8 cellular contexts compared by ENCODE assay signal in genomic region chr17:30323895-30324319, GRCh38.
DNase-seq lines count a peak whose midpoint lies in the region; ATAC-seq and TF ChIP-seq lines count a peak whose summit lies in the region.

No MANE protein-coding gene starts in this region.

- H3K27ac ChIP-seq in DND-41 (ENCODE audit: low read length) = no peak overlapping the region

- H3K9ac ChIP-seq in DND-41 (ENCODE audit: low read depth, low read length) = no peak overlapping the region

- peaks cover 20% of the 10 kb centered on the region for H3K4me1 ChIP-seq in DND-41 (ENCODE audit: insufficient read depth, low read length)

- no peak overlapping the region for H2AFZ ChIP-seq in DND-41 (ENCODE audit: low read depth, low read length)

- no peak overlapping the region; the same call in 1 of the 2 replicates for H3K4me2 ChIP-seq in DND-41 (ENCODE audit: insufficient read depth, low read length)

- ATAC-seq in DND-41 (ENCODE audit: insufficient read depth, low read depth) = peak; percentile 75
- no peak for ATAC-seq in GM18870 (IDR thresholded peaks at IDR 0.05; ENCODE audit: unreplicated experiment)
- ATAC-seq in HG03354 (IDR thresholded peaks at IDR 0.05; ENCODE audit: poor library complexity, severe bottlenecking, unreplicated experiment) = no peak
- ATAC-seq in GM21619 (IDR thresholded peaks at IDR 0.05; ENCODE audit: unreplicated experiment) = no peak

- H4K20me1 ChIP-seq in DND-41 (ENCODE audit: insufficient read depth, low read length) = no peaks in the 10 kb centered on the region

- H3K4me3 ChIP-seq in DND-41 (ENCODE audit: low read depth in 1 of 2, low read length in 2 of 2) = no peak overlapping the region

- H3K9me3 ChIP-seq in DND-41 (ENCODE audit: insufficient read depth, low read length, severe bottlenecking) = no peaks in the 10 kb centered on the region

- DNase-seq in DND-41 = peak; percentile 50
- peak; percentile 44 for DNase-seq in NAMALWA (ENCODE audit: low spot score)
- peak; percentile 23 to 26 for DNase-seq in activated CD4-positive, alpha-beta T cell treated with anti-CD3 and anti-CD28 coated beads, Interleukin-2, amount 50 U/mL, for 4 hours
- peak; percentile 34 for DNase-seq in fibroblast of peridontal ligament (ENCODE audit: extremely low read depth)
- DNase-seq in HPDE6-E6E7 (ENCODE audit: extremely low spot score) = no peak

- peaks cover 3% of the 10 kb centered on the region for H3K27me3 ChIP-seq in DND-41 (ENCODE audit: insufficient read depth, low read length, poor library complexity)

- no peaks in the 10 kb centered on the region for H3K79me2 ChIP-seq in DND-41 (ENCODE audit: insufficient read depth, low read length)

- H3K36me3 ChIP-seq in DND-41 (ENCODE audit: insufficient read depth, low read length) = no peaks in the 10 kb centered on the region

- TF ChIP-seq CTCF in DND-41 (IDR thresholded peaks at IDR 0.05; ENCODE audit: borderline replicate concordance, extremely low read depth, low read length, poor library complexity, severe bottlenecking) = no peak
